ENCODE assay signal across 1 cellular context in the genomic region with DNA sequence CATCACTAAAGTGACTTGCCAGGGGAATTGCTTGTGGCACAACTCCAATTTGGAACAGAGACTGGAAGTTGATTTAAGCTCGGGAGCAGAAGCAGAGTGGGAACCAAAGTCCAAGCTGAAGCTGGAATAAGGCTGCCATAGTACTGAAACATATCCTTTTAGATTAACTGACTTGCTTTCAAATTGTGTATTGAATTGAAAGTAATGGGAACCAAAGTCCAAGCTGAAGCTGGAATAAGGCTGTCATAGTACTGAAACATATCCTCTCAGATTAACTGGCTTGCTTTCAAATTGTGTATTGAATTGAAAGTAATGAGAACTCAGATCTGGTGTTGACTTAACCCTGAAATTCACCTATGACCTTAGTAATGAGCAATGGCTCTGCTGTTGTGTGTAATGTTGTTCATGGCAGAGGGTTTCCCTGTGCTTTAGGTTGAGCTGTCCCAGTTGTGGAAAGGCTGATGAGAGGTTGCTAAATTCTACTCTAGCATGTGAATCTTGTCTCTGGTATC.
TF ChIP-seq lines count a peak whose summit lies in the region.

No MANE protein-coding gene starts in this region.

TF ChIP-seq in HepG2, 621 proteins besides CTCF, POLR2A, EP300 and RAD21 (continues in another document):
- TF ChIP-seq, protein P1, sequence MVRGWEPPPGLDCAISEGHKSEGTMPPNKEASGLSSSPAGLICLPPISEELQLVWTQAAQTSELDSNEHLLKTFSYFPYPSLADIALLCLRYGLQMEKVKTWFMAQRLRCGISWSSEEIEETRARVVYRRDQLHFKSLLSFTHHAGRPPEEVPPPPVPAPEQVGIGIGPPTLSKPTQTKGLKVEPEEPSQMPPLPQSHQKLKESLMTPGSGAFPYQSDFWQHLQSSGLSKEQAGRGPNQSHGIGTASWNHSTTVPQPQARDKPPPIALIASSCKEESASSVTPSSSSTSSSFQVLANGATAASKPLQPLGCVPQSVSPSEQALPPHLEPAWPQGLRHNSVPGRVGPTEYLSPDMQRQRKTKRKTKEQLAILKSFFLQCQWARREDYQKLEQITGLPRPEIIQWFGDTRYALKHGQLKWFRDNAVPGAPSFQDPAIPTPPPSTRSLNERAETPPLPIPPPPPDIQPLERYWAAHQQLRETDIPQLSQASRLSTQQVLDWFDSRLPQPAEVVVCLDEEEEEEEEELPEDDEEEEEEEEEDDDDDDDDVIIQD (CRISPR knock-in tag; IDR thresholded peaks at IDR 0.05; ENCODE audit: low read depth) = peak; percentile 79
- TF ChIP-seq KMT2A (CRISPR knock-in tag; IDR thresholded peaks at IDR 0.05) (no peak), ZEB1 (IDR thresholded peaks at IDR 0.05; ENCODE audit: insufficient replicate concordance, low read depth) (no peak), MLLT10 (CRISPR knock-in tag; IDR thresholded peaks at IDR 0.05) (no peak), ZNF841 (CRISPR knock-in tag; IDR thresholded peaks at IDR 0.05; ENCODE audit: borderline replicate concordance) (no peak), TBX3 (IDR thresholded peaks at IDR 0.05; ENCODE audit: borderline replicate concordance) (0 out of 2 replicates have a peak, but pooled peaks have one; percentile 25), SAP130 (CRISPR knock-in tag; IDR thresholded peaks at IDR 0.05; ENCODE audit: low read depth) (peak; percentile 29; the same call in 1 of the 2 replicates), TARDBP (CRISPR knock-in tag; IDR thresholded peaks at IDR 0.05) (0 out of 2 replicates have a peak, but pooled peaks have one; percentile 50), ZNF672 (CRISPR knock-in tag; IDR thresholded peaks at IDR 0.05) (no peak), NR2F1 (CRISPR knock-in tag; IDR thresholded peaks at IDR 0.05) (peak; percentile 87 to 98; a peak in 3 of 4 replicates), ZNF33A (CRISPR knock-in tag; IDR thresholded peaks at IDR 0.05; ENCODE audit: borderline replicate concordance) (no peak), HOXA9 (CRISPR knock-in tag; IDR thresholded peaks at IDR 0.05; ENCODE audit: borderline replicate concordance) (no peak), GTF3A (CRISPR knock-in tag; conservative IDR thresholded peaks at IDR 0.05) (no peak), MYC (CRISPR knock-in tag; IDR thresholded peaks at IDR 0.05; ENCODE audit: borderline replicate concordance) (no peak), DMAP1 (CRISPR knock-in tag; IDR thresholded peaks at IDR 0.05) (0 out of 2 replicates have a peak, but pooled peaks have one; percentile 3), RXRB (CRISPR knock-in tag; IDR thresholded peaks at IDR 0.05; ENCODE audit: borderline replicate concordance) (peak; percentile 57), MIXL1 (CRISPR knock-in tag; IDR thresholded peaks at IDR 0.05) (peak; percentile 84), ZNF646 (CRISPR knock-in tag; IDR thresholded peaks at IDR 0.05) (0 out of 2 replicates have a peak, but pooled peaks have one; percentile 21), ZNF558 (CRISPR knock-in tag; IDR thresholded peaks at IDR 0.05; ENCODE audit: borderline replicate concordance) (no peak), PLRG1 (conservative IDR thresholded peaks at IDR 0.05) (no peak), XBP1 (CRISPR knock-in tag; IDR thresholded peaks at IDR 0.05) (no peak), BRF2 (CRISPR knock-in tag; IDR thresholded peaks at IDR 0.05) (peak; percentile 37; the same call in 1 of the 2 replicates), ZBTB26 (CRISPR knock-in tag; IDR thresholded peaks at IDR 0.05; ENCODE audit: borderline replicate concordance) (no peak), ZFP37 (CRISPR knock-in tag; IDR thresholded peaks at IDR 0.05; ENCODE audit: borderline replicate concordance) (no peak), FOSL2 (CRISPR knock-in tag; IDR thresholded peaks at IDR 0.05) (no peak), CBX2 (IDR thresholded peaks at IDR 0.05; ENCODE audit: low read depth, low read length) (no peak), CBX2 (CRISPR knock-in tag; IDR thresholded peaks at IDR 0.05; ENCODE audit: low read depth) (no peak), SMAD9 (CRISPR knock-in tag; IDR thresholded peaks at IDR 0.05) (no peak), ZNF766 (CRISPR knock-in tag; IDR thresholded peaks at IDR 0.05; ENCODE audit: borderline replicate concordance) (peak; percentile 58; the same call in 1 of the 2 replicates), SMYD3 (CRISPR knock-in tag; IDR thresholded peaks at IDR 0.05) (0 out of 2 replicates have a peak, but pooled peaks have one; percentile 22), PPARG (CRISPR knock-in tag; conservative IDR thresholded peaks at IDR 0.05) (peak; percentile 79), FOXO4 (CRISPR knock-in tag; conservative IDR thresholded peaks at IDR 0.05) (no peak), SNAI1 (CRISPR knock-in tag; IDR thresholded peaks at IDR 0.05; ENCODE audit: borderline replicate concordance) (no peak), ATF7 (IDR thresholded peaks at IDR 0.05) (no peak), ATF7 (CRISPR knock-in tag; IDR thresholded peaks at IDR 0.05) (no peak), ZNF652 (CRISPR knock-in tag; IDR thresholded peaks at IDR 0.05; ENCODE audit: borderline replicate concordance, low read depth) (peak; percentile 29; the same call in 1 of the 2 replicates), NCOR1 (IDR thresholded peaks at IDR 0.05; ENCODE audit: borderline replicate concordance, low read length) (peak; percentile 75), TBX2 (CRISPR knock-in tag; IDR thresholded peaks at IDR 0.05; ENCODE audit: borderline replicate concordance) (peak; percentile 34; the same call in 1 of the 2 replicates), TCF7 (IDR thresholded peaks at IDR 0.05; ENCODE audit: low read depth) (no peak), SIX4 (CRISPR knock-in tag; IDR thresholded peaks at IDR 0.05) (no peak), HNRNPK (IDR thresholded peaks at IDR 0.05; ENCODE audit: low read depth, low read length, poor library complexity, severe bottlenecking) (no peak), ZNF121 (CRISPR knock-in tag; IDR thresholded peaks at IDR 0.05) (no peak), PREB (CRISPR knock-in tag; IDR thresholded peaks at IDR 0.05) (no peak), STAG1 (CRISPR knock-in tag; IDR thresholded peaks at IDR 0.05) (no peak), ZNF720 (CRISPR knock-in tag; IDR thresholded peaks at IDR 0.05) (no peak), ZNF256 (CRISPR knock-in tag; conservative IDR thresholded peaks at IDR 0.05) (no peak), AGO2 (optimal IDR thresholded peaks at IDR 0.05; ENCODE audit: low read depth, low read length) (no peak), FOXA3 (CRISPR knock-in tag; IDR thresholded peaks at IDR 0.05) (peak; percentile 77), ZFP36L2 (CRISPR knock-in tag; IDR thresholded peaks at IDR 0.05) (no peak), GATAD2A (CRISPR knock-in tag; IDR thresholded peaks at IDR 0.05) (0 out of 2 replicates have a peak, but pooled peaks have one; percentile 13)
- TF ChIP-seq, protein P2, sequence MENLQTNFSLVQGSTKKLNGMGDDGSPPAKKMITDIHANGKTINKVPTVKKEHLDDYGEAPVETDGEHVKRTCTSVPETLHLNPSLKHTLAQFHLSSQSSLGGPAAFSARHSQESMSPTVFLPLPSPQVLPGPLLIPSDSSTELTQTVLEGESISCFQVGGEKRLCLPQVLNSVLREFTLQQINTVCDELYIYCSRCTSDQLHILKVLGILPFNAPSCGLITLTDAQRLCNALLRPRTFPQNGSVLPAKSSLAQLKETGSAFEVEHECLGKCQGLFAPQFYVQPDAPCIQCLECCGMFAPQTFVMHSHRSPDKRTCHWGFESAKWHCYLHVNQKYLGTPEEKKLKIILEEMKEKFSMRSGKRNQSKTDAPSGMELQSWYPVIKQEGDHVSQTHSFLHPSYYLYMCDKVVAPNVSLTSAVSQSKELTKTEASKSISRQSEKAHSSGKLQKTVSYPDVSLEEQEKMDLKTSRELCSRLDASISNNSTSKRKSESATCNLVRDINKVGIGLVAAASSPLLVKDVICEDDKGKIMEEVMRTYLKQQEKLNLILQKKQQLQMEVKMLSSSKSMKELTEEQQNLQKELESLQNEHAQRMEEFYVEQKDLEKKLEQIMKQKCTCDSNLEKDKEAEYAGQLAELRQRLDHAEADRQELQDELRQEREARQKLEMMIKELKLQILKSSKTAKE (CRISPR knock-in tag; IDR thresholded peaks at IDR 0.05; ENCODE audit: borderline replicate concordance) = no peak
- TF ChIP-seq, protein P3, sequence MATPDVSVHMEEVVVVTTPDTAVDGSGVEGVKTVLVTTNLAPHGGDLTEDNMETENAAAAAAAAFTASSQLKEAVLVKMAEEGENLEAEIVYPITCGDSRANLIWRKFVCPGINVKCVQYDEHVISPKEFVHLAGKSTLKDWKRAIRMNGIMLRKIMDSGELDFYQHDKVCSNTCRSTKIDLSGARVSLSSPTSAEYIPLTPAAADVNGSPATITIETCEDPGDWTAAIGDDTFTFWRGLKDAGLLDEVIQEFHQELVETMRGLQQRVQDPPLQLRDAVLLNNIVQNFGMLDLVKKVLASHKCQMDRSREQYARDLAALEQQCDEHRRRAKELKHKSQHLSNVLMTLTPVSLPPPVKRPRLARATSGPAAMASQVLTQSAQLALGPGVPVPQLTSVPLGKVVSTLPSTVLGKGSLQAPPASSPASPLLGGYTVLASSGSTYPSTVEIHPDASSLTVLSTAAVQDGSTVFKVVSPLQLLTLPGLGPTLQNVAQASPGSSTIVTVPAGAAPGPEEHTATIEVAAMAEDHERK (CRISPR knock-in tag; IDR thresholded peaks at IDR 0.05; ENCODE audit: low read depth) = no peak
